ENCODE assay signal across 16 cellular contexts in the genomic region with DNA sequence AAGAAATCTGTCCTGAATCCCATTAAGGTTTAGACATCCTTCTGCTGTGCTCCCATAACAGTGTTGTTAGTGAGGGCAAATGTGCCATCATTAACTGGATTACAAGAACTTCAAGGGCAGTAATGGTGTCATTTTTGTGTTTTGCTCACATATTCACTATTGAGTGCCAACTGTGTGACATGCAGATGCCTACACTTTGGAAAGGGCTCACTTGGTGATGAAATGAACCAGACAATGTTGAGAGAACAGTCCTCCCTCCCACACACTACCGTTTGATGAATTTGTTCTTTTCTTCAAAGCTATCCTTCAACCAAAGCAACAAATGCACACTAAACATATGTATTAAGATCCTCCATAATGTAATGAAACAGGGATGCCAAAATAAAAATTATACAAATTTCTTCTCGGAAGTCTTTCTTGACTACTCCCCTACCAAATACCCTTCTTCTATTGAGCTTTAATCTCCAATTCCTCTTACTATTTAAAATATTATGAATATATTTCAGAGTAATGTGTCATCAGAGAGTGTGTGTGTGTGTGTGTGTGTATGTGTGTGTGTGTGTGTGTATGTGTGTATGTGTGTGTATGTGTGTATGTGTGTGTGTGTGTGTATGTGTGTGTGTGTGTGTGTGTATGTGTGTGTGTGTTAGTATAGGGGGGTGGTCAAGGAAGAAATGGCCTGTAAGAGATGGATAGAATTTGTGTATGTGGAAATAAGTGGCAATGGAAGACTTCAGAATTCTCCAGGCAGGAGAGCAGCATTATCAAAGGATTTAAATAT.
"Had no signal": no experiment of that assay in that cellular context is flagged by ENCODE, and none has a peak within 500 bp of the region (broad histone marks: within the 10 kb centered on the region; RNA-seq: fewer than 3 reads in every experiment).

No MANE protein-coding gene starts in this region.

- H3K4me1 ChIP-seq: thyroid gland had no signal

- H3K4me3 Mint-ChIP-seq: activated CD4-positive, alpha-beta memory T cell treated with anti-CD3 and anti-CD28 coated beads, Interleukin-2, amount 10 ng/mL, durations not matched to agents 7 days and 5 days; activated naive CD4-positive, alpha-beta T cell treated with anti-CD3 and anti-CD28 coated beads, Interleukin-2, amount 10 ng/mL, durations not matched to agents 7 days and 5 days; naive thymus-derived CD4-positive, alpha-beta T cell; neural crest cell had no signal

- H3K27ac ChIP-seq: body of pancreas, thyroid gland had no signal

- ATAC-seq: naive thymus-derived CD4-positive, alpha-beta T cell; stimulated activated naive CD8-positive, alpha-beta T cell treated with anti-CD3 and anti-CD28 coated beads, Interleukin-15, Interleukin-2, amounts not matched to agents 100 U/mL and 50 U/mL, for 24 hours had no signal

- H3K27ac Mint-ChIP-seq: activated CD4-positive, alpha-beta memory T cell treated with anti-CD3 and anti-CD28 coated beads, Interleukin-2, amount 10 ng/mL, durations not matched to agents 7 days and 5 days; activated naive CD4-positive, alpha-beta T cell treated with anti-CD3 and anti-CD28 coated beads, Interleukin-2, amount 10 ng/mL, durations not matched to agents 7 days and 5 days; naive thymus-derived CD4-positive, alpha-beta T cell had no signal

- H3K36me3 Mint-ChIP-seq: activated naive CD4-positive, alpha-beta T cell treated with anti-CD3 and anti-CD28 coated beads, Interleukin-2, amount 10 ng/mL, durations not matched to agents 7 days and 5 days; naive thymus-derived CD4-positive, alpha-beta T cell had no signal

- H3K9me3 ChIP-seq: body of pancreas, thyroid gland had no signal

- H3K9me3 Mint-ChIP-seq: activated CD4-positive, alpha-beta memory T cell treated with anti-CD3 and anti-CD28 coated beads, Interleukin-2, amount 10 ng/mL, durations not matched to agents 7 days and 5 days; activated naive CD4-positive, alpha-beta T cell treated with anti-CD3 and anti-CD28 coated beads, Interleukin-2, amount 10 ng/mL, durations not matched to agents 7 days and 5 days; neural crest cell had no signal

- DNase-seq: activated CD4-positive, alpha-beta memory T cell treated with anti-CD3 and anti-CD28 coated beads, Interleukin-2, amount 10 ng/mL, durations not matched to agents 7 days and 5 days; activated CD4-positive, alpha-beta T cell treated with anti-CD3 and anti-CD28 coated beads for 48 hours; activated effector memory CD4-positive, alpha-beta T cell treated with anti-CD3 and anti-CD28 coated beads, Interleukin-2, amount 50 U/mL, for 16 hours; activated naive CD4-positive, alpha-beta T cell treated with anti-CD3 and anti-CD28 coated beads, Interleukin-2, amount 10 ng/mL, durations not matched to agents 7 days and 5 days; body of pancreas; central memory CD4-positive, alpha-beta T cell; effector memory CD4-positive, alpha-beta T cell; kidney; naive thymus-derived CD4-positive, alpha-beta T cell; occipital lobe; stimulated activated CD4-positive, alpha-beta T cell treated with anti-CD3 and anti-CD28 coated beads, Interleukin-4, amount 100 ng/mL, for 4 hours; stimulated activated naive CD8-positive, alpha-beta T cell treated with anti-CD3 and anti-CD28 coated beads, Interleukin-15, Interleukin-2, amounts not matched to agents 100 U/mL and 50 U/mL, for 24 hours; substantia nigra; thyroid gland had no signal

- H3K36me3 ChIP-seq: thyroid gland had no signal

- H3K27me3 ChIP-seq: body of pancreas, thyroid gland had no signal

- H3K4me3 ChIP-seq: body of pancreas, lung, thyroid gland had no signal

- H3K4me1 Mint-ChIP-seq: activated CD4-positive, alpha-beta memory T cell treated with anti-CD3 and anti-CD28 coated beads, Interleukin-2, amount 10 ng/mL, durations not matched to agents 7 days and 5 days; activated naive CD4-positive, alpha-beta T cell treated with anti-CD3 and anti-CD28 coated beads, Interleukin-2, amount 10 ng/mL, durations not matched to agents 7 days and 5 days; naive thymus-derived CD4-positive, alpha-beta T cell; neural crest cell had no signal
